ENCODE assay signal across 8 cellular contexts in genomic region chr10:67837519-67838314, GRCh38. TPM values are rescaled to one million over a fixed set of nuclear protein-coding genes. Genes with fewer than 3 reads are reported as not detected.
A peak's percentile ranks its signal among the peaks of the same experiment; 100 is the strongest.
DNase-seq lines count a peak whose midpoint lies in the region; ATAC-seq and TF ChIP-seq lines count a peak whose summit lies in the region.

Gene DNAJC12 (minus strand): TSS chr10:67838188. CDS start chr10:67838011, 177 bp downstream.

- H3K4me1 Mint-ChIP-seq in naive B cell, result peaks cover 0 to 5% (median 0%) of the 10 kb centered on the region in 3 donors

- H3K27ac Mint-ChIP-seq in naive B cell, result peak within 1 kb of the TSS in 1 of 6 donors; percentile 24

- H3K4me3 ChIP-seq in epithelial cell of proximal tubule (ENCODE audit: low read depth, low read length), result peak within 1 kb of the TSS; percentile 52

- DNase-seq in D341Med (ENCODE audit: low spot score) (peak; percentile 36), MV-4-11 (lab: John Stamatoyannopoulos, UW) (peak; percentile 79), SK-N-DZ (ENCODE audit: low spot score) (peak; percentile 87), epithelial cell of proximal tubule (ENCODE audit: low read depth) (no peak), naive B cell (no peak), LoVo (ENCODE audit: low spot score) (no peak)

- H3K36me3 Mint-ChIP-seq in naive B cell, result no peaks in the 10 kb centered on the region

- no peaks in the 10 kb centered on the region for H3K27me3 Mint-ChIP-seq in naive B cell

- no peak for TF ChIP-seq CTCF in epithelial cell of proximal tubule (conservative IDR thresholded peaks at IDR 0.05; ENCODE audit: low read depth, low read length)

- peaks cover 0 to 16% (median 6%) of the 10 kb centered on the region in 7 donors for H3K9me3 Mint-ChIP-seq in naive B cell

- H3K4me3 Mint-ChIP-seq in naive B cell, result peak within 1 kb of the TSS in 2 of 8 donors; percentile 45 to 73

- ATAC-seq in GM21515 (IDR thresholded peaks at IDR 0.05; ENCODE audit: unreplicated experiment) (peak; percentile 51), naive B cell (ENCODE audit: low read depth in 2 of 2) (peak; percentile 82), GM21447 (IDR thresholded peaks at IDR 0.05; ENCODE audit: unreplicated experiment) (no peak)

RNA-seq across cellular contexts. Expression of gene DNAJC12, which starts in this region (rescaled TPM):
- 57.7 and 68.6 TPM in 2 replicates for polyA plus RNA-seq in SK-N-DZ (2014; cell fraction: cytosol; rRNA removed)
- 45.8 and 47.0 TPM in 2 replicates for polyA plus RNA-seq in SK-N-DZ (2014; cell fraction: nucleus; rRNA removed)
- 0.17 and 2.2 TPM in 2 replicates for total RNA-seq in epithelial cell of proximal tubule
- polyA plus RNA-seq in naive B cell (ENCODE audit: low read depth in 6 of 6), result under 1 TPM in 1 of 6 donors, not detected in 5; 0.70 TPM

Comparison
In these comparisons a context has a peak if more than half of its experiments do, and no peak if none do; other contexts are left out.
1. Peak in ATAC-seq in naive B cell; RNA of the gene not detected or under 1 TPM.
2. DNase-seq: peak in D341Med (single experiment), MV-4-11 (single experiment) and SK-N-DZ (single experiment); none in epithelial cell of proximal tubule (single experiment), naive B cell (single experiment) and LoVo (single experiment).